ENCODE assay signal across 19 cellular contexts in the genomic region with DNA sequence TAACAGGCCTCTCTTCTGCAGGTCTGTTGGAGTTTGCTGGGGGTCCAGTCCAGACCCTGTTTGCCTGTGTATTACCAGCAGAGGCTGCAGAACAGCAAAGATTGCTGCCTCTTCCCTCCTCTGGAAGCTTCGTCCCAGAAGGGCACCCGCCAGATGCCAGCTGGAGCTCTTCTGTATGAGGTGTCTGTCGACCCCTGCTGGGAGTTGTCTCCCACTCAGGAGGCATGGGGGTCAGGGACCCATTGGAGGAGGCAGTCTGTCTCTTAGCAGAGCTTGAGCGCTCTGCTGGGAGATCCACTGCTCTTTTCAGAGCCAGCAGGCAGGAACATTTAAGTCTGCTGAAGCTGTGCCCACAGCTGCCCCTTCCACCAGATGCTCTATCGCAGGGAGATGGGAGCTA.
"Had no signal": no experiment of that assay in that cellular context is flagged by ENCODE, and none has a peak within 500 bp of the region (broad histone marks: within the 10 kb centered on the region; RNA-seq: fewer than 3 reads in every experiment).

No MANE protein-coding gene starts in this region.

- DNase-seq: colonic mucosa; cortex of kidney; effector CD8-positive, alpha-beta T cell; effector memory CD8-positive, alpha-beta T cell; endodermal cell; foreskin keratinocyte; head of caudate nucleus; heart right ventricle; hippocampal formation; left cardiac atrium; left lung; left ventricle myocardium superior; lower lobe of right lung; mesenchymal stem cell had no signal

- H3K27me3 ChIP-seq: colonic mucosa, esophagus muscularis mucosa, foreskin keratinocyte, gastroesophageal sphincter, heart right ventricle, left lung had no signal

- H3K36me3 ChIP-seq: colonic mucosa, esophagus muscularis mucosa, gastroesophageal sphincter, heart right ventricle, left lung, lower lobe of right lung had no signal

- H3K4me3 ChIP-seq: colonic mucosa, esophagus muscularis mucosa, gastroesophageal sphincter, heart right ventricle, left lung, lower lobe of right lung had no signal

- H3K4me3 Mint-ChIP-seq: dendritic cell treated with granulocyte-macrophage colony-stimulating factor and Interleukin-4, amounts not matched to agents 40 ng/mL and 50 ng/mL, for 4 days; endodermal cell; mesothelial cell of epicardium had no signal

- H3K9me3 ChIP-seq: colonic mucosa had no signal

- H3K27ac Mint-ChIP-seq: dendritic cell treated with granulocyte-macrophage colony-stimulating factor and Interleukin-4, amounts not matched to agents 40 ng/mL and 50 ng/mL, for 4 days; effector memory CD8-positive, alpha-beta T cell; endodermal cell; mesothelial cell of epicardium had no signal

- H3K4me1 ChIP-seq: colonic mucosa, esophagus muscularis mucosa, foreskin keratinocyte, gastroesophageal sphincter, left lung, lower lobe of right lung had no signal

- H3K27ac ChIP-seq: colonic mucosa, epithelial cell of prostate, esophagus muscularis mucosa, foreskin keratinocyte, gastroesophageal sphincter, heart right ventricle, left lung, lower lobe of right lung had no signal

- H3K4me1 Mint-ChIP-seq: mesothelial cell of epicardium had no signal
